In the genomic region with DNA sequence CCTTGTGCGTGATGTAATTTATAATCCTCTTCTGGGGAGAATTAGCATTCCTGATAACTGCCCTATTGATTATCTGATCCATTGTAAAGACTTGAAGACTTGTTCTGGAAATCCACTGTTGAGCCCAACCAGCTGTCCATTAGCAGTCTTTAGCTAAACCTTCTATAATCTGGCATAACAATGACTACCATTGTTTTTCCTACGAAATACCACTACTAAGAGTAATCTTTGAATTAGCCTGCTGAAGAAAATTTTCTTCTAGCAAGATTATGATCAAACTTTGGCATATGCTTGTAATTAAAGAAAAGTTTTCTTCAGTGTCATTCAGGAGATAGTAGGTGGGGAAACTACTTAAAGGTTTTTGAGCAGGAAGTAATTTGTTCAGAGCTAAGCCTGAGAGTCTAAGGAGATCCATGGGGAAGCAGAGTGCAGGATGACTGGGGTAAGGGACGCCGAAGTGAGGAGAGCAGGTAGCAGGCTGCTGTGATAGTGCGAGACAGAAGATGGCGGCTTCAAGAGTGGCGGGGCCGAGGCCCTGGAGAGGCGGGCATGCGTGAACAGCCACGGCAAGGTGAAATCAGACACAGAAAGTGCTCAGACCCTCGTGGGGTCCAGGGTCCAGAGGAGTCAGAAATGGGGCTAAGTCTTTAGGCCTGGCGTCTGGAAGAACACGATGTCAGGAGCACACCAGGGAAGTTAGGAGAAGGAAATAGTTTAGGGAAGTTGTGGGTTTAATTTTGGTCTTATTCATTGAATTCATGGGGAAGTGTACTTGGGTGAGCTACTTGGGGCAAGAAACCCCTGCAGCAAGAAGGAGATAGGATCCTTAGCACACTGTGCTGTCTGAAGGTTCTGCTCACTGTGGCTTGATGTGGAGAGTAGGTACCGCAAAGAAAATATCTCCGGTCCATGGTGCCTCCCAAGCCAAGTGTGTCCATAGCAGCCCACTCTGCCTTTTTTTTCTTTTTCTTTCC, we compare ENCODE assay signal across 21 cellular contexts.
DNase-seq lines count a peak whose midpoint lies in the region; ATAC-seq and TF ChIP-seq lines count a peak whose summit lies in the region.
"Had no signal": no experiment of that assay in that cellular context is flagged by ENCODE, and none has a peak within 500 bp of the region (broad histone marks: within the 10 kb centered on the region; RNA-seq: fewer than 3 reads in every experiment).

No MANE protein-coding gene starts in this region.

- intact Hi-C loops in lower lobe of right lung (cut with DNase I) = no loop called here

- no peaks in the 10 kb centered on the region for H3K9me3 ChIP-seq in BLaER1 treated with 17β-estradiol and CSF1 and Interleukin-3, amounts not matched to agents 10 nM and 100 nM (replicated peaks in 1 of 11)
- H3K9me3 ChIP-seq in lower lobe of right lung = no peaks in the 10 kb centered on the region
- H3K9me3 ChIP-seq: transverse colon had no signal

- H3K27ac ChIP-seq in BLaER1 treated with 17β-estradiol and CSF1 and Interleukin-3, amounts not matched to agents 10 nM and 100 nM = peak overlapping the region in 5 of 11 experiments; percentile 34 to 57 (median 45); a peak in 10 of 22 replicates
- no peak overlapping the region for H3K27ac ChIP-seq in lower lobe of right lung
- H3K27ac ChIP-seq: SK-N-MC, transverse colon, VCaP had no signal

- H3K4me3 ChIP-seq in BLaER1 treated with 17β-estradiol and CSF1 and Interleukin-3, amounts not matched to agents 10 nM and 100 nM = no peak overlapping the region
- no peak overlapping the region for H3K4me3 ChIP-seq in lower lobe of right lung
- H3K4me3 ChIP-seq: SK-N-MC, transverse colon had no signal

- no peak overlapping the region for H3K9ac ChIP-seq in BLaER1 treated with 17β-estradiol and CSF1 and Interleukin-3, amounts not matched to agents 10 nM and 100 nM

- peaks cover 12% of the 10 kb centered on the region for H3K27me3 Mint-ChIP-seq in osteocyte (ENCODE audit: unreplicated experiment)
- H3K27me3 Mint-ChIP-seq: CD4-positive, alpha-beta T cell had no signal

- no peaks in the 10 kb centered on the region for H3K27me3 ChIP-seq in BLaER1 treated with 17β-estradiol and CSF1 and Interleukin-3, amounts not matched to agents 10 nM and 100 nM
- no peaks in the 10 kb centered on the region for H3K27me3 ChIP-seq in lower lobe of right lung (ENCODE audit: low read depth)
- H3K27me3 ChIP-seq: transverse colon had no signal

- DNase-seq in GM13976 (ENCODE audit: low spot score) (peak; percentile 34), SIG-M5 treated with dmso at 0.1 percent for 504 hours (lab: John Stamatoyannopoulos, UW; ENCODE audit: unreplicated experiment) (peak; percentile 94), lower lobe of right lung (no peak), RPMI8226 (no peak), NCI-H2227 (lab: John Stamatoyannopoulos, UW; ENCODE audit: unreplicated experiment) (no peak), osteocyte (ENCODE audit: extremely low spot score, unreplicated experiment) (no peak), AG20443 (ENCODE audit: low spot score) (no peak)
- DNase-seq: CD4-positive, alpha-beta T cell; DND-41; foreskin melanocyte; NCI-H1105; NCI-H2171 treated with DMSO at 0.1 percent for 48 hours; NK-92 treated with Interleukin-12 subunit alpha and Interleukin-12 subunit beta, amount 100 ng/mL, for 24 hours; posterior cingulate gyrus; stimulated activated CD4-positive, alpha-beta T cell treated with anti-CD3 and anti-CD28 coated beads, Interleukin-12 subunit alpha, Interleukin-12 subunit beta, amount 100 ng/mL, for 4 hours; stimulated activated naive CD4-positive, alpha-beta T cell; transverse colon had no signal

- no peaks in the 10 kb centered on the region for H3K9me3 Mint-ChIP-seq in osteocyte (ENCODE audit: unreplicated experiment)
- H3K9me3 Mint-ChIP-seq: CD4-positive, alpha-beta T cell; IgD-negative memory B cell had no signal

- H3K4me2 ChIP-seq in BLaER1 treated with 17β-estradiol and CSF1 and Interleukin-3, amounts not matched to agents 10 nM and 100 nM = peak overlapping the region; percentile 18 to 96 (median 71); a peak in 21 of 22 replicates

- H3K36me3 ChIP-seq in BLaER1 treated with 17β-estradiol and CSF1 and Interleukin-3, amounts not matched to agents 10 nM and 100 nM = no peaks in the 10 kb centered on the region
- H3K36me3 ChIP-seq in lower lobe of right lung = no peaks in the 10 kb centered on the region
- H3K36me3 ChIP-seq: transverse colon had no signal

- no peaks in the 10 kb centered on the region for H3K36me3 Mint-ChIP-seq in osteocyte (ENCODE audit: unreplicated experiment)

- ATAC-seq in lower lobe of right lung = peak; percentile 72 to 78

- H3K4me1 ChIP-seq in BLaER1 treated with 17β-estradiol and CSF1 and Interleukin-3, amounts not matched to agents 10 nM and 100 nM = peaks cover 11 to 48% (median 32%) of the 10 kb centered on the region in 10 experiments
- peaks cover 20% of the 10 kb centered on the region for H3K4me1 ChIP-seq in lower lobe of right lung
- H3K4me1 ChIP-seq: transverse colon had no signal

- H3K4me1 Mint-ChIP-seq in osteocyte (ENCODE audit: unreplicated experiment) = no peaks in the 10 kb centered on the region

- H4K20me1 ChIP-seq in BLaER1 treated with 17β-estradiol and CSF1 and Interleukin-3, amounts not matched to agents 10 nM and 100 nM = no peaks in the 10 kb centered on the region

- H3K4me3 Mint-ChIP-seq in osteocyte (ENCODE audit: unreplicated experiment) = no peak overlapping the region
- H3K4me3 Mint-ChIP-seq: CD4-positive, alpha-beta T cell had no signal

- in situ Hi-C loops in GM13976 (cut with MboI; ENCODE audit: low sequenced_read_pairs, unreplicated experiment) = no loop called here

- TF ChIP-seq CTCF in GM13976 (IDR thresholded peaks at IDR 0.05; ENCODE audit: borderline replicate concordance, control extremely low read depth, extremely low read depth, insufficient read depth, missing control alignments) (no peak), lower lobe of right lung (IDR thresholded peaks at IDR 0.05) (no peak), osteocyte (IDR thresholded peaks at IDR 0.05) (no peak)

- no peak overlapping the region for H3K27ac Mint-ChIP-seq in osteocyte (ENCODE audit: unreplicated experiment)
- H3K27ac Mint-ChIP-seq: CD4-positive, alpha-beta T cell had no signal

Comparison
In these comparisons a context has a peak if more than half of its experiments do, and no peak if none do; other contexts are left out.
1. DNase-seq: peak in GM13976 (single experiment) and SIG-M5 treated with dmso at 0.1 percent for 504 hours (single experiment); none in lower lobe of right lung (single experiment), RPMI8226 (single experiment), NCI-H2227 (single experiment), osteocyte (single experiment) and AG20443 (single experiment).